Comparison of ENCODE assay signal across 11 cellular contexts in the genomic region with DNA sequence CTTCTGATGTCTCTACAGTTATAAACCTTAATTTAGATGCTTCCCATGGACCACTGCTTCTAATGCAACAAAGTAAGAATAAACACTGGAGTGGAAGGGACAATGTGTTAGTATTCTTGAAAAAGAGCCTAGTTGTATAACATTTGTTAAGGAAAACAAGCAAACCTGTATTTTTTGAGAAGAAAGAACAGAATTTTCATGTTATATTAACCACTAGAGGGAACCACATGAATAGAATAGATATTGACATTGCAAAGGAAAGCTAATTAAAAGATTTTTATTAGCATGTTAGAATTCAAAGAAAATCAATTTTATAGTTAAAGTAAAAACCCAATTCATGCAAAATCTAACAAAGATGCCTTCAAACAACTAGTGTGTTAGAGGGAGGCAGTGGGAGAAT.
DNase-seq lines count a peak whose midpoint lies in the region; ATAC-seq and TF ChIP-seq lines count a peak whose summit lies in the region.
"Had no signal": no experiment of that assay in that cellular context is flagged by ENCODE, and none has a peak within 500 bp of the region (broad histone marks: within the 10 kb centered on the region; RNA-seq: fewer than 3 reads in every experiment).

No MANE protein-coding gene starts in this region.

- no peaks in the 10 kb centered on the region for H3K36me3 ChIP-seq in BJ (ENCODE audit: control insufficient read depth, insufficient read depth, low read length)

- no peak overlapping the region for H3K4me3 ChIP-seq in BJ (ENCODE audit: low read depth, low read length)

- CTCF ChIA-PET in BJ (lab: Yijun Ruan, JAX) = interaction anchor here (0.6 to 1.4 kb wide), 6 partner anchors 32 to 971 kb away, joined by 3 to 7 read pairs (median 4); partner anchors contain the start of gene ATIC

- 0 out of 2 replicates have a peak, but pooled peaks have one; percentile 7 for TF ChIP-seq CTCF in BJ (IDR thresholded peaks at IDR 0.05; ENCODE audit: insufficient read depth, low read depth, low read length)
- TF ChIP-seq CTCF in VCaP (conservative IDR thresholded peaks at IDR 0.05) = peak; percentile 71

- H3K27ac ChIP-seq in VCaP = no peak overlapping the region
- H3K27ac ChIP-seq: HL-60 had no signal

- H3K27me3 Mint-ChIP-seq in activated CD4-positive, alpha-beta T cell treated with anti-CD3 and anti-CD28 coated beads, Interleukin-2, amount 10 ng/mL, durations not matched to agents 24 days and 14 days = no peaks in the 10 kb centered on the region
- no peaks in the 10 kb centered on the region for H3K27me3 Mint-ChIP-seq in T-helper 2 cell treated with Interferon-gamma antibody and Interleukin-4, amounts not matched to agents 5 μg/mL and 100 μg/mL, for 36 hours (ENCODE audit: low read depth)

- intact Hi-C loops in activated CD4-positive, alpha-beta T cell treated with anti-CD3 and anti-CD28 coated beads, Interleukin-2, amount 10 ng/mL, durations not matched to agents 24 days and 14 days (cut with micrococcal nuclease) = no loop called here

- H3K4me1 Mint-ChIP-seq in activated CD4-positive, alpha-beta T cell treated with anti-CD3 and anti-CD28 coated beads, Interleukin-2, amount 10 ng/mL, durations not matched to agents 24 days and 14 days = no peaks in the 10 kb centered on the region
- H3K4me1 Mint-ChIP-seq in T-helper 2 cell treated with Interferon-gamma antibody and Interleukin-4, amounts not matched to agents 5 μg/mL and 100 μg/mL, for 36 hours (ENCODE audit: low read depth) = no peaks in the 10 kb centered on the region
- H3K4me1 Mint-ChIP-seq: activated B cell treated with CpG ODN at 0.5 μM for 24 hours had no signal

- H3K27ac Mint-ChIP-seq in activated CD4-positive, alpha-beta T cell treated with anti-CD3 and anti-CD28 coated beads, Interleukin-2, amount 10 ng/mL, durations not matched to agents 24 days and 14 days = no peak overlapping the region
- H3K27ac Mint-ChIP-seq in T-helper 2 cell treated with Interferon-gamma antibody and Interleukin-4, amounts not matched to agents 5 μg/mL and 100 μg/mL, for 36 hours = no peak overlapping the region
- H3K27ac Mint-ChIP-seq: activated B cell treated with CpG ODN at 0.5 μM for 24 hours had no signal

- no peak for ATAC-seq in HG02588 (IDR thresholded peaks at IDR 0.05; ENCODE audit: unreplicated experiment)
- no peak for ATAC-seq in GM19467 (IDR thresholded peaks at IDR 0.05; ENCODE audit: unreplicated experiment)

- H3K4me3 Mint-ChIP-seq in activated CD4-positive, alpha-beta T cell treated with anti-CD3 and anti-CD28 coated beads, Interleukin-2, amount 10 ng/mL, durations not matched to agents 24 days and 14 days = no peak overlapping the region
- H3K4me3 Mint-ChIP-seq in T-helper 2 cell treated with Interferon-gamma antibody and Interleukin-4, amounts not matched to agents 5 μg/mL and 100 μg/mL, for 36 hours = no peak overlapping the region
- H3K4me3 Mint-ChIP-seq: activated B cell treated with CpG ODN at 0.5 μM for 24 hours had no signal

- H3K9me3 Mint-ChIP-seq in activated CD4-positive, alpha-beta T cell treated with anti-CD3 and anti-CD28 coated beads, Interleukin-2, amount 10 ng/mL, durations not matched to agents 24 days and 14 days = no peaks in the 10 kb centered on the region
- H3K9me3 Mint-ChIP-seq in T-helper 2 cell treated with Interferon-gamma antibody and Interleukin-4, amounts not matched to agents 5 μg/mL and 100 μg/mL, for 36 hours = peaks cover 5% of the 10 kb centered on the region

- POLR2A ChIA-PET in BJ (lab: Charles Lee) = no interaction called here

- no peaks in the 10 kb centered on the region for H3K36me3 Mint-ChIP-seq in activated CD4-positive, alpha-beta T cell treated with anti-CD3 and anti-CD28 coated beads, Interleukin-2, amount 10 ng/mL, durations not matched to agents 24 days and 14 days (ENCODE audit: low read depth)
- no peaks in the 10 kb centered on the region for H3K36me3 Mint-ChIP-seq in T-helper 2 cell treated with Interferon-gamma antibody and Interleukin-4, amounts not matched to agents 5 μg/mL and 100 μg/mL, for 36 hours (ENCODE audit: low read depth)

- H3K27me3 ChIP-seq in BJ (ENCODE audit: control insufficient read depth, insufficient read depth, low read length) = no peaks in the 10 kb centered on the region

- DNase-seq in BJ (ENCODE audit: low read depth) = no peak
- peak; percentile 25 for DNase-seq in HCEC 1CT
- DNase-seq in left kidney (ENCODE audit: low read depth, low spot score) = peak; percentile 4
- DNase-seq in activated CD4-positive, alpha-beta T cell treated with anti-CD3 and anti-CD28 coated beads, Interleukin-2, amount 10 ng/mL, durations not matched to agents 24 days and 14 days = no peak
- DNase-seq in T-helper 2 cell treated with Interferon-gamma antibody and Interleukin-4, amounts not matched to agents 5 μg/mL and 100 μg/mL, for 36 hours (ENCODE audit: low spot score) = no peak
- DNase-seq: activated B cell treated with CpG ODN at 0.5 μM for 24 hours, NCI-H187 had no signal

Comparison
In these comparisons a context has a peak if more than half of its experiments do, and no peak if none do; other contexts are left out.
1. DNase-seq: peak in HCEC 1CT (single experiment) and left kidney (single experiment); none in BJ (single experiment), activated CD4-positive, alpha-beta T cell treated with anti-CD3 and anti-CD28 coated beads, Interleukin-2, amount 10 ng/mL, durations not matched to agents 24 days and 14 days (single experiment) and T-helper 2 cell treated with Interferon-gamma antibody and Interleukin-4, amounts not matched to agents 5 μg/mL and 100 μg/mL, for 36 hours (single experiment).